1 cellular context compared by ENCODE assay signal in genomic region chr15:70792171-70792573, GRCh38.
TF ChIP-seq lines count a peak whose summit lies in the region.

No MANE protein-coding gene starts in this region.

TF ChIP-seq in H1, 55 proteins besides CTCF, POLR2A, EP300 and RAD21 (continued from another document):
- TF ChIP-seq CHD7 (IDR thresholded peaks at IDR 0.05; ENCODE audit: insufficient replicate concordance, low read length) (no peak), PHF8 (conservative IDR thresholded peaks at IDR 0.05; ENCODE audit: low read depth, low read length) (no peak), TCF12 (IDR thresholded peaks at IDR 0.05; ENCODE audit: low read depth, low read length) (no peak), SP4 (IDR thresholded peaks at IDR 0.05; ENCODE audit: low read length) (no peak), YY1 (IDR thresholded peaks at IDR 0.05; ENCODE audit: low read depth, low read length) (no peak), BRCA1 (IDR thresholded peaks at IDR 0.05; ENCODE audit: low read depth, low read length) (no peak)
